ENCODE assay signal across 8 cellular contexts in genomic region chr5:9361835-9362234, GRCh38.
DNase-seq lines count a peak whose midpoint lies in the region; ATAC-seq and TF ChIP-seq lines count a peak whose summit lies in the region.

No MANE protein-coding gene starts in this region.

- H3K27me3 Mint-ChIP-seq in activated T-cell treated with anti-CD3 and anti-CD28 coated beads, Interleukin-2, amount 50 U/mL, for 24 hours: no peaks in the 10 kb centered on the region

- H3K4me1 Mint-ChIP-seq in activated T-cell treated with anti-CD3 and anti-CD28 coated beads, Interleukin-2, amount 50 U/mL, for 24 hours (ENCODE audit: low read depth): peaks cover 7% of the 10 kb centered on the region

- no peak overlapping the region for H3K4me3 ChIP-seq in right atrium auricular region

- H3K36me3 Mint-ChIP-seq in activated T-cell treated with anti-CD3 and anti-CD28 coated beads, Interleukin-2, amount 50 U/mL, for 24 hours (ENCODE audit: low read depth): no peaks in the 10 kb centered on the region

- no peaks in the 10 kb centered on the region for H3K36me3 ChIP-seq in right atrium auricular region

- no peak overlapping the region for H3K27ac ChIP-seq in right atrium auricular region

- H3K9me3 ChIP-seq in right atrium auricular region: no peaks in the 10 kb centered on the region

- peak; percentile 50 to 68 for TF ChIP-seq CTCF in right atrium auricular region (IDR thresholded peaks at IDR 0.05)

- ATAC-seq in GM18907 (IDR thresholded peaks at IDR 0.05; ENCODE audit: unreplicated experiment) (peak; percentile 78), HG03060 (IDR thresholded peaks at IDR 0.05; ENCODE audit: low read depth, unreplicated experiment) (peak; percentile 74)

- no peaks in the 10 kb centered on the region for H3K4me1 ChIP-seq in right atrium auricular region

- peaks cover 8% of the 10 kb centered on the region for H3K9me3 Mint-ChIP-seq in activated T-cell treated with anti-CD3 and anti-CD28 coated beads, Interleukin-2, amount 50 U/mL, for 24 hours

- no peak overlapping the region for H3K27ac Mint-ChIP-seq in activated T-cell treated with anti-CD3 and anti-CD28 coated beads, Interleukin-2, amount 50 U/mL, for 24 hours

- H3K27me3 ChIP-seq in right atrium auricular region: no peaks in the 10 kb centered on the region

- peak; percentile 23 for DNase-seq in COR-L47 (lab: John Stamatoyannopoulos, UW)
- peak; percentile 60 to 81 for DNase-seq in NCI-H524 (lab: John Stamatoyannopoulos, UW)
- DNase-seq in activated T-cell treated with anti-CD3 and anti-CD28 coated beads, Interleukin-2, amount 50 U/mL, for 24 hours: peak; percentile 32
- DNase-seq in right atrium auricular region (ENCODE audit: low spot score): peak; percentile 67
- peak; percentile 19 for DNase-seq in stimulated activated CD4-positive, alpha-beta T cell treated with anti-CD3 and anti-CD28 coated beads, Interleukin-4, amount 100 ng/mL, for 24 hours
- DNase-seq in retina: no peak

- H3K4me3 Mint-ChIP-seq in activated T-cell treated with anti-CD3 and anti-CD28 coated beads, Interleukin-2, amount 50 U/mL, for 24 hours: no peak overlapping the region
